In the genomic region with DNA sequence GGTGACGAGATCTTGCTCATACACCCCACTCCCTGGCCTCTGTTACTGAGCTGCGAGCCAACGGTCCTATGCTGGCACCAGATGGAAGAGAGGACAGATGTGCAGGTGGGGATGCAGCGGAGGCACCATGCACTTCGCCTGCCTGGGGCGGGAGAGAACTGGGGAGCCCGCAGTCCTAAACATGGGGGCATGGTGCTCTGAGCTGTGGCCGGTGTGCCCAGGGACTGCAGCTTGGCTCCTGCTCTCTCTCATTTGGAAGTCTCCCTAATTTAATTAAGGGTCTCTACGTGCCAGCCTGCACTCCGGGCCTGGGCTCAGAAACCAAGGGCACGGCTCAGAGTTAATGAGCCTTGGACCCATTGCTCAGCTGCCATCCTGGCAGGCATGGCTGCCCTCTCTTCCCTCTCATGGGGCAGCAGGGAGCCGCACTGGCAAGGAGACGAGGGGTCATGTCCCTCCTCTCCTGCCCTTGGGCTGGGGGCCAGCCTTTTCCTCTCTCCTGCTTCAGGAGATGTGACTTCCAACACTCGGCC, we compare ENCODE assay signal across 12 cellular contexts.
"Had no signal": no experiment of that assay in that cellular context is flagged by ENCODE, and none has a peak within 500 bp of the region (broad histone marks: within the 10 kb centered on the region; RNA-seq: fewer than 3 reads in every experiment).

No MANE protein-coding gene starts in this region.

- H3K9me3 ChIP-seq: colonic mucosa, left ventricle myocardium inferior had no signal

- H3K4me1 ChIP-seq: colonic mucosa had no signal

- FAIRE-seq: endothelial cell of umbilical vein, frontal cortex, kidney had no signal

- H3K4me3 ChIP-seq: cardiac muscle cell, colonic mucosa, left ventricle myocardium inferior, skin epidermis had no signal

- H3K36me3 ChIP-seq: cardiac muscle cell, colonic mucosa, left ventricle myocardium inferior had no signal

- ATAC-seq: activated CD8-positive, alpha-beta T cell treated with anti-CD3 and anti-CD28 coated beads, Interleukin-2, amount 10 ng/mL, durations not matched to agents 7 days and 5 days had no signal

- DNase-seq: activated CD4-positive, alpha-beta T cell treated with anti-CD3 and anti-CD28 coated beads for 4 hours; activated CD8-positive, alpha-beta T cell treated with anti-CD3 and anti-CD28 coated beads, Interleukin-2, amount 10 ng/mL, durations not matched to agents 7 days and 5 days; activated naive CD4-positive, alpha-beta T cell; colonic mucosa; kidney; left ventricle myocardium inferior; mesenchymal stem cell; T-helper 1 cell had no signal

- H3K27ac ChIP-seq: cardiac muscle cell, colonic mucosa, left ventricle myocardium inferior, skin epidermis had no signal

- H3K27me3 ChIP-seq: cardiac muscle cell, colonic mucosa had no signal
